Comparison of ENCODE assay signal across 1 cellular context in the genomic region with DNA sequence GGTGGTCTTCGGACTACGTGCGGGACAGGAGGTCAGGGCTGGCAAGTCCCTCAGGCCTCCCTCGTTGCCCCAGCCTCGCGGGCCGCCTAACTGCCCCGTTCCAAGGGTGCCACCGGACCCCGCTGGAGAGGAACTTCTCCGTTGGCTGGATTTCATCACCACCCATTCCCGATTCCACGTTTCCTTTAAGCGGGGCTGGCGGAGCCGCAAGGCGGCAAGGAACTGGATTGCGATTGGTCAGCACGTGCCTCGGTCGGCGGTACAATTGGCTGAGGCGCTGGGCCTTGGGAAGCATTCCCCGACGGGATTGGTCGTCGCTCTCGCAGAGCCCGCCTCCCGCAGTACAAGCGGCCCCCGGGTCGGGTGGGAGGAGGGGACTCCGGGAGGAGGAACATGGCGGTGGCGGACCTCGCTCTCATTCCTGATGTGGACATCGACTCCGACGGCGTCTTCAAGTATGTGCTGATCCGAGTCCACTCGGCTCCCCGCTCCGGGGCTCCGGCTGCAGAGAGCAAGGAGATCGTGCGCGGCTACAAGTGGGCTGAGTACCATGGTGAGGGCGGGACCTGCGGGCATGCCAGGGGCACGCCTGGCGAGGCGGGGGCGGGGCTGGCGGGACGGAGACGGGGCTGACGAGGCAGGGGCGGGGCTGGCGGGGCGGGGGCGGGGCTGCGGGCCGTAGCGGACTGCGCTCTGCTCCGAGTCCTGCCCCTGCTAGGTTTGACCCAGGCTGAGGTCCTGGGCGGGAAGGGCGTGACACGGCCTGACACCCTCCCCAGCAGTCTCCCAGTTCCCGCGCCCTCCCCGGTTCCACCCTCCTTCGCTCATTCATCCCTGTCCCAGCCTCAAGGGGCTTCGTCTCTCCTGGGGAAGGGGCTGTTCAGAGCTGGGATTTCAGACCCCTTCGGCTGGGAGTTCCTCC.
A peak's percentile ranks its signal among the peaks of the same experiment; 100 is the strongest.
TF ChIP-seq lines count a peak whose summit lies in the region.

A gene (plus strand): TSS at position 372 of the 922 bp plus-strand sequence. CDS start 22 bp downstream, at position 394.

TF ChIP-seq in K562, 482 proteins besides CTCF, POLR2A, EP300 and RAD21 (continued from another document and continues in another):
- TF ChIP-seq KLF1 (tag; IDR thresholded peaks at IDR 0.05) (0 out of 2 replicates have a peak, but pooled peaks have one; percentile 23), ESRRB (CRISPR knock-in tag; IDR thresholded peaks at IDR 0.05; ENCODE audit: borderline replicate concordance) (no peak), HMG20B (CRISPR knock-in tag; IDR thresholded peaks at IDR 0.05) (no peak), MCM2 (IDR thresholded peaks at IDR 0.05; ENCODE audit: low read depth) (no peak), ZNF584 (CRISPR knock-in tag; IDR thresholded peaks at IDR 0.05; ENCODE audit: low read depth) (no peak), ETV6 (IDR thresholded peaks at IDR 0.05; ENCODE audit: borderline replicate concordance in 1 of 2, low read depth in 2 of 2, low read length in 1 of 2) (no peak), ETV6 (CRISPR knock-in tag; IDR thresholded peaks at IDR 0.05; ENCODE audit: borderline replicate concordance) (no peak), STAT5B (CRISPR knock-in tag; IDR thresholded peaks at IDR 0.05) (no peak), E2F3 (CRISPR knock-in tag; IDR thresholded peaks at IDR 0.05) (0 out of 2 replicates have a peak, but pooled peaks have one; percentile 18), SRSF7 (optimal IDR thresholded peaks at IDR 0.05; ENCODE audit: low read depth, low read length) (no peak), SMARCC2 (IDR thresholded peaks at IDR 0.05; ENCODE audit: low read depth) (no peak), ZNF217 (CRISPR knock-in tag; IDR thresholded peaks at IDR 0.05) (no peak), NCOA1 (IDR thresholded peaks at IDR 0.05; ENCODE audit: low read depth) (no peak), HNRNPL (IDR thresholded peaks at IDR 0.05; ENCODE audit: low read depth, low read length) (peak; percentile 88), ZNF197 (CRISPR knock-in tag; IDR thresholded peaks at IDR 0.05; ENCODE audit: low read depth) (no peak), BMI1 (IDR thresholded peaks at IDR 0.05; ENCODE audit: low read length) (no peak), KHSRP (IDR thresholded peaks at IDR 0.05) (no peak), ZNF354B (CRISPR knock-in tag; IDR thresholded peaks at IDR 0.05) (no peak), ZNF717 (CRISPR knock-in tag; IDR thresholded peaks at IDR 0.05) (no peak), KAT7 (CRISPR knock-in tag; IDR thresholded peaks at IDR 0.05; ENCODE audit: borderline replicate concordance) (peak; percentile 45; the same call in 1 of the 2 replicates), U2AF2 (optimal IDR thresholded peaks at IDR 0.05; ENCODE audit: low read depth, low read length) (no peak), ZNF408 (CRISPR knock-in tag; IDR thresholded peaks at IDR 0.05; ENCODE audit: low read depth) (no peak), NCOA6 (IDR thresholded peaks at IDR 0.05) (no peak), ZNF507 (tag; conservative IDR thresholded peaks at IDR 0.05) (no peak), ZNF143 (CRISPR knock-in tag; IDR thresholded peaks at IDR 0.05) (no peak), MAFF (IDR thresholded peaks at IDR 0.05; ENCODE audit: low read length) (no peak), BCL6 (CRISPR knock-in tag; IDR thresholded peaks at IDR 0.05) (no peak), PTRF (tag; IDR thresholded peaks at IDR 0.05) (no peak), SMARCA5 (IDR thresholded peaks at IDR 0.05) (no peak), ZBED1 (IDR thresholded peaks at IDR 0.05) (no peak), RFX1 (IDR thresholded peaks at IDR 0.05) (no peak), BRD9 (IDR thresholded peaks at IDR 0.05; ENCODE audit: low read depth, partially characterized antibody) (no peak), ZNF121 (CRISPR knock-in tag; conservative IDR thresholded peaks at IDR 0.05) (no peak), CEBPB (tag; IDR thresholded peaks at IDR 0.05) (peak; percentile 96), NCOA4 (IDR thresholded peaks at IDR 0.05; ENCODE audit: partially characterized antibody) (no peak), ARNT (IDR thresholded peaks at IDR 0.05) (no peak), OTX1 (CRISPR knock-in tag; IDR thresholded peaks at IDR 0.05) (no peak), ZFP30 (CRISPR knock-in tag; IDR thresholded peaks at IDR 0.05; ENCODE audit: borderline replicate concordance) (no peak), CCAR2 (IDR thresholded peaks at IDR 0.05; ENCODE audit: low read depth, low read length) (no peak), RBFOX2 (IDR thresholded peaks at IDR 0.05; ENCODE audit: low read depth, low read length) (peak; percentile 84), ZNF830 (CRISPR knock-in tag; IDR thresholded peaks at IDR 0.05) (no peak), HLTF (IDR thresholded peaks at IDR 0.05) (no peak), NELFE (IDR thresholded peaks at IDR 0.05; ENCODE audit: insufficient read depth, insufficient read length) (no peak), NFE2 (IDR thresholded peaks at IDR 0.05; ENCODE audit: low read depth) (no peak), TRIM28 (IDR thresholded peaks at IDR 0.05) (no peak), SUPT5H (IDR thresholded peaks at IDR 0.05) (peak; percentile 94), SMAD4 (CRISPR knock-in tag; conservative IDR thresholded peaks at IDR 0.05) (peak; percentile 65), NR2F6 (CRISPR knock-in tag; IDR thresholded peaks at IDR 0.05) (no peak), ETS2 (tag; IDR thresholded peaks at IDR 0.05; ENCODE audit: borderline replicate concordance, poor library complexity, severe bottlenecking) (no peak), RAD51 (IDR thresholded peaks at IDR 0.05; ENCODE audit: borderline replicate concordance, low read depth) (peak; percentile 59; the same call in 1 of the 2 replicates), TCF7 (IDR thresholded peaks at IDR 0.05; ENCODE audit: borderline replicate concordance) (no peak), SAFB (IDR thresholded peaks at IDR 0.05; ENCODE audit: borderline replicate concordance, low read depth, low read length) (no peak), ZSCAN32 (CRISPR knock-in tag; IDR thresholded peaks at IDR 0.05) (no peak), SREBF1 (IDR thresholded peaks at IDR 0.05; ENCODE audit: borderline replicate concordance, low read depth, low read length) (no peak), ZNF316 (IDR thresholded peaks at IDR 0.05) (no peak), SMARCA4 (IDR thresholded peaks at IDR 0.05) (no peak), CCNT2 (IDR thresholded peaks at IDR 0.05; ENCODE audit: borderline replicate concordance, extremely low read depth, insufficient read length, low read depth, low read length) (peak; percentile 79), HMG20A (CRISPR knock-in tag; conservative IDR thresholded peaks at IDR 0.05) (no peak), ZNF134 (CRISPR knock-in tag; conservative IDR thresholded peaks at IDR 0.05) (no peak), TCF7L2 (IDR thresholded peaks at IDR 0.05; ENCODE audit: low read depth, low read length) (no peak)
- TF ChIP-seq, protein P1, sequence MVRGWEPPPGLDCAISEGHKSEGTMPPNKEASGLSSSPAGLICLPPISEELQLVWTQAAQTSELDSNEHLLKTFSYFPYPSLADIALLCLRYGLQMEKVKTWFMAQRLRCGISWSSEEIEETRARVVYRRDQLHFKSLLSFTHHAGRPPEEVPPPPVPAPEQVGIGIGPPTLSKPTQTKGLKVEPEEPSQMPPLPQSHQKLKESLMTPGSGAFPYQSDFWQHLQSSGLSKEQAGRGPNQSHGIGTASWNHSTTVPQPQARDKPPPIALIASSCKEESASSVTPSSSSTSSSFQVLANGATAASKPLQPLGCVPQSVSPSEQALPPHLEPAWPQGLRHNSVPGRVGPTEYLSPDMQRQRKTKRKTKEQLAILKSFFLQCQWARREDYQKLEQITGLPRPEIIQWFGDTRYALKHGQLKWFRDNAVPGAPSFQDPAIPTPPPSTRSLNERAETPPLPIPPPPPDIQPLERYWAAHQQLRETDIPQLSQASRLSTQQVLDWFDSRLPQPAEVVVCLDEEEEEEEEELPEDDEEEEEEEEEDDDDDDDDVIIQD (CRISPR knock-in tag; IDR thresholded peaks at IDR 0.05), result no peak
- TF ChIP-seq, protein P2, sequence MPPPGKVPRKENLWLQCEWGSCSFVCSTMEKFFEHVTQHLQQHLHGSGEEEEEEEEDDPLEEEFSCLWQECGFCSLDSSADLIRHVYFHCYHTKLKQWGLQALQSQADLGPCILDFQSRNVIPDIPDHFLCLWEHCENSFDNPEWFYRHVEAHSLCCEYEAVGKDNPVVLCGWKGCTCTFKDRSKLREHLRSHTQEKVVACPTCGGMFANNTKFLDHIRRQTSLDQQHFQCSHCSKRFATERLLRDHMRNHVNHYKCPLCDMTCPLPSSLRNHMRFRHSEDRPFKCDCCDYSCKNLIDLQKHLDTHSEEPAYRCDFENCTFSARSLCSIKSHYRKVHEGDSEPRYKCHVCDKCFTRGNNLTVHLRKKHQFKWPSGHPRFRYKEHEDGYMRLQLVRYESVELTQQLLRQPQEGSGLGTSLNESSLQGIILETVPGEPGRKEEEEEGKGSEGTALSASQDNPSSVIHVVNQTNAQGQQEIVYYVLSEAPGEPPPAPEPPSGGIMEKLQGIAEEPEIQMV (tag; conservative IDR thresholded peaks at IDR 0.05; ENCODE audit: low read depth), result no peak
- TF ChIP-seq, protein P3, sequence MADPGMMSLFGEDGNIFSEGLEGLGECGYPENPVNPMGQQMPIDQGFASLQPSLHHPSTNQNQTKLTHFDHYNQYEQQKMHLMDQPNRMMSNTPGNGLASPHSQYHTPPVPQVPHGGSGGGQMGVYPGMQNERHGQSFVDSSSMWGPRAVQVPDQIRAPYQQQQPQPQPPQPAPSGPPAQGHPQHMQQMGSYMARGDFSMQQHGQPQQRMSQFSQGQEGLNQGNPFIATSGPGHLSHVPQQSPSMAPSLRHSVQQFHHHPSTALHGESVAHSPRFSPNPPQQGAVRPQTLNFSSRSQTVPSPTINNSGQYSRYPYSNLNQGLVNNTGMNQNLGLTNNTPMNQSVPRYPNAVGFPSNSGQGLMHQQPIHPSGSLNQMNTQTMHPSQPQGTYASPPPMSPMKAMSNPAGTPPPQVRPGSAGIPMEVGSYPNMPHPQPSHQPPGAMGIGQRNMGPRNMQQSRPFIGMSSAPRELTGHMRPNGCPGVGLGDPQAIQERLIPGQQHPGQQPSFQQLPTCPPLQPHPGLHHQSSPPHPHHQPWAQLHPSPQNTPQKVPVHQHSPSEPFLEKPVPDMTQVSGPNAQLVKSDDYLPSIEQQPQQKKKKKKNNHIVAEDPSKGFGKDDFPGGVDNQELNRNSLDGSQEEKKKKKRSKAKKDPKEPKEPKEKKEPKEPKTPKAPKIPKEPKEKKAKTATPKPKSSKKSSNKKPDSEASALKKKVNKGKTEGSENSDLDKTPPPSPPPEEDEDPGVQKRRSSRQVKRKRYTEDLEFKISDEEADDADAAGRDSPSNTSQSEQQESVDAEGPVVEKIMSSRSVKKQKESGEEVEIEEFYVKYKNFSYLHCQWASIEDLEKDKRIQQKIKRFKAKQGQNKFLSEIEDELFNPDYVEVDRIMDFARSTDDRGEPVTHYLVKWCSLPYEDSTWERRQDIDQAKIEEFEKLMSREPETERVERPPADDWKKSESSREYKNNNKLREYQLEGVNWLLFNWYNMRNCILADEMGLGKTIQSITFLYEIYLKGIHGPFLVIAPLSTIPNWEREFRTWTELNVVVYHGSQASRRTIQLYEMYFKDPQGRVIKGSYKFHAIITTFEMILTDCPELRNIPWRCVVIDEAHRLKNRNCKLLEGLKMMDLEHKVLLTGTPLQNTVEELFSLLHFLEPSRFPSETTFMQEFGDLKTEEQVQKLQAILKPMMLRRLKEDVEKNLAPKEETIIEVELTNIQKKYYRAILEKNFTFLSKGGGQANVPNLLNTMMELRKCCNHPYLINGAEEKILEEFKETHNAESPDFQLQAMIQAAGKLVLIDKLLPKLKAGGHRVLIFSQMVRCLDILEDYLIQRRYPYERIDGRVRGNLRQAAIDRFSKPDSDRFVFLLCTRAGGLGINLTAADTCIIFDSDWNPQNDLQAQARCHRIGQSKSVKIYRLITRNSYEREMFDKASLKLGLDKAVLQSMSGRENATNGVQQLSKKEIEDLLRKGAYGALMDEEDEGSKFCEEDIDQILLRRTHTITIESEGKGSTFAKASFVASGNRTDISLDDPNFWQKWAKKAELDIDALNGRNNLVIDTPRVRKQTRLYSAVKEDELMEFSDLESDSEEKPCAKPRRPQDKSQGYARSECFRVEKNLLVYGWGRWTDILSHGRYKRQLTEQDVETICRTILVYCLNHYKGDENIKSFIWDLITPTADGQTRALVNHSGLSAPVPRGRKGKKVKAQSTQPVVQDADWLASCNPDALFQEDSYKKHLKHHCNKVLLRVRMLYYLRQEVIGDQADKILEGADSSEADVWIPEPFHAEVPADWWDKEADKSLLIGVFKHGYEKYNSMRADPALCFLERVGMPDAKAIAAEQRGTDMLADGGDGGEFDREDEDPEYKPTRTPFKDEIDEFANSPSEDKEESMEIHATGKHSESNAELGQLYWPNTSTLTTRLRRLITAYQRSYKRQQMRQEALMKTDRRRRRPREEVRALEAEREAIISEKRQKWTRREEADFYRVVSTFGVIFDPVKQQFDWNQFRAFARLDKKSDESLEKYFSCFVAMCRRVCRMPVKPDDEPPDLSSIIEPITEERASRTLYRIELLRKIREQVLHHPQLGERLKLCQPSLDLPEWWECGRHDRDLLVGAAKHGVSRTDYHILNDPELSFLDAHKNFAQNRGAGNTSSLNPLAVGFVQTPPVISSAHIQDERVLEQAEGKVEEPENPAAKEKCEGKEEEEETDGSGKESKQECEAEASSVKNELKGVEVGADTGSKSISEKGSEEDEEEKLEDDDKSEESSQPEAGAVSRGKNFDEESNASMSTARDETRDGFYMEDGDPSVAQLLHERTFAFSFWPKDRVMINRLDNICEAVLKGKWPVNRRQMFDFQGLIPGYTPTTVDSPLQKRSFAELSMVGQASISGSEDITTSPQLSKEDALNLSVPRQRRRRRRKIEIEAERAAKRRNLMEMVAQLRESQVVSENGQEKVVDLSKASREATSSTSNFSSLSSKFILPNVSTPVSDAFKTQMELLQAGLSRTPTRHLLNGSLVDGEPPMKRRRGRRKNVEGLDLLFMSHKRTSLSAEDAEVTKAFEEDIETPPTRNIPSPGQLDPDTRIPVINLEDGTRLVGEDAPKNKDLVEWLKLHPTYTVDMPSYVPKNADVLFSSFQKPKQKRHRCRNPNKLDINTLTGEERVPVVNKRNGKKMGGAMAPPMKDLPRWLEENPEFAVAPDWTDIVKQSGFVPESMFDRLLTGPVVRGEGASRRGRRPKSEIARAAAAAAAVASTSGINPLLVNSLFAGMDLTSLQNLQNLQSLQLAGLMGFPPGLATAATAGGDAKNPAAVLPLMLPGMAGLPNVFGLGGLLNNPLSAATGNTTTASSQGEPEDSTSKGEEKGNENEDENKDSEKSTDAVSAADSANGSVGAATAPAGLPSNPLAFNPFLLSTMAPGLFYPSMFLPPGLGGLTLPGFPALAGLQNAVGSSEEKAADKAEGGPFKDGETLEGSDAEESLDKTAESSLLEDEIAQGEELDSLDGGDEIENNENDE (IDR thresholded peaks at IDR 0.05; ENCODE audit: low read depth, low read length), result no peak
- TF ChIP-seq, protein P4, sequence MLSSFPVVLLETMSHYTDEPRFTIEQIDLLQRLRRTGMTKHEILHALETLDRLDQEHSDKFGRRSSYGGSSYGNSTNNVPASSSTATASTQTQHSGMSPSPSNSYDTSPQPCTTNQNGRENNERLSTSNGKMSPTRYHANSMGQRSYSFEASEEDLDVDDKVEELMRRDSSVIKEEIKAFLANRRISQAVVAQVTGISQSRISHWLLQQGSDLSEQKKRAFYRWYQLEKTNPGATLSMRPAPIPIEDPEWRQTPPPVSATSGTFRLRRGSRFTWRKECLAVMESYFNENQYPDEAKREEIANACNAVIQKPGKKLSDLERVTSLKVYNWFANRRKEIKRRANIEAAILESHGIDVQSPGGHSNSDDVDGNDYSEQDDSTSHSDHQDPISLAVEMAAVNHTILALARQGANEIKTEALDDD (IDR thresholded peaks at IDR 0.05), result no peak
